Comparison of ENCODE assay signal across 1 cellular context in the genomic region with DNA sequence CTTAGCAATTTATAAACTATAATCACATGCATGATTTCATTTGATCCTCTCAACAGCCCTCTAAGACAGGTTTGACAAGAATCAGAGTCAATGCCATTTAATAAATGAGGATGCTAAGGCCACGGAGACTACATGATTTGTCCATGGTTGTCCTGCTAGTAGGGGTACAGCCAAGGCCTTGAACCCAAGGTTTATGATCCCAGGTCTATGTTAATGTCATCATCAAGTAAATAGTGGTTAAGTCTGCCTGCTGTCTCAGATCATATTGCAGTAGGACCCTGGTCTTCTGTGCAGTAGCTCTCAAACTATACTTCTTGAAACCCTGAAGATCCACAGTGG.
TF ChIP-seq lines count a peak whose summit lies in the region.

No MANE protein-coding gene starts in this region.

TF ChIP-seq in SK-N-SH, 30 proteins besides CTCF, POLR2A, EP300 and RAD21 (continued from another document):
- TF ChIP-seq, protein P1, sequence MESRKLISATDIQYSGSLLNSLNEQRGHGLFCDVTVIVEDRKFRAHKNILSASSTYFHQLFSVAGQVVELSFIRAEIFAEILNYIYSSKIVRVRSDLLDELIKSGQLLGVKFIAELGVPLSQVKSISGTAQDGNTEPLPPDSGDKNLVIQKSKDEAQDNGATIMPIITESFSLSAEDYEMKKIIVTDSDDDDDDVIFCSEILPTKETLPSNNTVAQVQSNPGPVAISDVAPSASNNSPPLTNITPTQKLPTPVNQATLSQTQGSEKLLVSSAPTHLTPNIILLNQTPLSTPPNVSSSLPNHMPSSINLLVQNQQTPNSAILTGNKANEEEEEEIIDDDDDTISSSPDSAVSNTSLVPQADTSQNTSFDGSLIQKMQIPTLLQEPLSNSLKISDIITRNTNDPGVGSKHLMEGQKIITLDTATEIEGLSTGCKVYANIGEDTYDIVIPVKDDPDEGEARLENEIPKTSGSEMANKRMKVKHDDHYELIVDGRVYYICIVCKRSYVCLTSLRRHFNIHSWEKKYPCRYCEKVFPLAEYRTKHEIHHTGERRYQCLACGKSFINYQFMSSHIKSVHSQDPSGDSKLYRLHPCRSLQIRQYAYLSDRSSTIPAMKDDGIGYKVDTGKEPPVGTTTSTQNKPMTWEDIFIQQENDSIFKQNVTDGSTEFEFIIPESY (IDR thresholded peaks at IDR 0.05; ENCODE audit: borderline replicate concordance, low read depth): no peak
- no peak for TF ChIP-seq TCF12 (IDR thresholded peaks at IDR 0.05)
- TF ChIP-seq MAX (IDR thresholded peaks at IDR 0.05; ENCODE audit: low read depth): no peak
- TF ChIP-seq RXRA (IDR thresholded peaks at IDR 0.05; ENCODE audit: borderline replicate concordance, low read depth): no peak
- TF ChIP-seq YY1 (IDR thresholded peaks at IDR 0.05; ENCODE audit: low read depth): no peak
- TF ChIP-seq MEF2A (IDR thresholded peaks at IDR 0.05; ENCODE audit: borderline replicate concordance, low read depth): no peak
- TF ChIP-seq, protein P2, sequence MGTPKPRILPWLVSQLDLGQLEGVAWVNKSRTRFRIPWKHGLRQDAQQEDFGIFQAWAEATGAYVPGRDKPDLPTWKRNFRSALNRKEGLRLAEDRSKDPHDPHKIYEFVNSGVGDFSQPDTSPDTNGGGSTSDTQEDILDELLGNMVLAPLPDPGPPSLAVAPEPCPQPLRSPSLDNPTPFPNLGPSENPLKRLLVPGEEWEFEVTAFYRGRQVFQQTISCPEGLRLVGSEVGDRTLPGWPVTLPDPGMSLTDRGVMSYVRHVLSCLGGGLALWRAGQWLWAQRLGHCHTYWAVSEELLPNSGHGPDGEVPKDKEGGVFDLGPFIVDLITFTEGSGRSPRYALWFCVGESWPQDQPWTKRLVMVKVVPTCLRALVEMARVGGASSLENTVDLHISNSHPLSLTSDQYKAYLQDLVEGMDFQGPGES (IDR thresholded peaks at IDR 0.05; ENCODE audit: low read depth, low read length): no peak
- TF ChIP-seq EZH2phosphoT487 (IDR thresholded peaks at IDR 0.05; ENCODE audit: borderline replicate concordance, low read depth): no peak
- TF ChIP-seq FOXJ3 (CRISPR knock-in tag; IDR thresholded peaks at IDR 0.05): no peak
